7 cellular contexts compared by ENCODE assay signal in the genomic region with DNA sequence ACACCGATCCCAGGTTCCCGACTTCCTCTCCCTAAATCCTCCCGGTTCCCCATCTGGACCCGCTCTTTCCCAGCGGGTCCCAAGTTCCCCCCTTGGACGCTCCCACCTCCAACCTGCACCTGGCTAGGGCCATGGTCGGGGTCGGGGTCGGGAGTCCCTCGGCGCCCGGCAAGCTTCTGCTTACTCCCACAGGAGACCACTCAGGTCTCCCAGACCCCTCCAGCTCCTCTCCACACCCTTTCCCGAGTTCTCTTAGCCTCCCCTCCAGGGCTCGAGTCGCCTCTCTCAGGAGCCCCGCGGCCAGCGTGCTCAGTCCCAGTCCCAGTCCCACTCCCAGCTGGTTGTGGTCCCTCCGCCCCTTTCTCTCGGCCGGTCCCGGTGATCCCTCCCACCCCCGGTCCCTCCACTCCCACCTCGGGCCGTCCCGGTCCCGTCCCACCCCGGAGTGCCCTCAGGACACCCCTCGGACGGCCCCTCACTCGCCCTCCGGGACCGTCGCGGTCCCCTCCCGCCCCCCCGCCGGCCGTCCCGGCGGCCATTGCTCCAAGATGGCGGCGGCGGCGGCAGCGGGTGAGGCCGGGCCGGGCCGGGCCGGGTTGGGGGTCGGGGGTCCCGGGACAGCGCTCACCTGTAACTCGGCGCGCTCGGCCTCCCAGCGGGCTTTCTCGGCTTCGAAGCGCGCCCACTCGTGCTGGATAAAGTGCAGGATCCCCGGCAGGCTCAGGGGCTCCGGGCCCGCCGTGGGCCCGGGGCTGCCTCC. TPM values are rescaled to one million over a fixed set of nuclear protein-coding genes. Genes with fewer than 3 reads are reported as not detected.
DNase-seq lines count a peak whose midpoint lies in the region; ATAC-seq and TF ChIP-seq lines count a peak whose summit lies in the region.

A gene with protein sequence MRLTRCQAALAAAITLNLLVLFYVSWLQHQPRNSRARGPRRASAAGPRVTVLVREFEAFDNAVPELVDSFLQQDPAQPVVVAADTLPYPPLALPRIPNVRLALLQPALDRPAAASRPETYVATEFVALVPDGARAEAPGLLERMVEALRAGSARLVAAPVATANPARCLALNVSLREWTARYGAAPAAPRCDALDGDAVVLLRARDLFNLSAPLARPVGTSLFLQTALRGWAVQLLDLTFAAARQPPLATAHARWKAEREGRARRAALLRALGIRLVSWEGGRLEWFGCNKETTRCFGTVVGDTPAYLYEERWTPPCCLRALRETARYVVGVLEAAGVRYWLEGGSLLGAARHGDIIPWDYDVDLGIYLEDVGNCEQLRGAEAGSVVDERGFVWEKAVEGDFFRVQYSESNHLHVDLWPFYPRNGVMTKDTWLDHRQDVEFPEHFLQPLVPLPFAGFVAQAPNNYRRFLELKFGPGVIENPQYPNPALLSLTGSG (plus strand): TSS at position 537 of the 760 bp plus-strand sequence. CDS start 9,394 bp downstream, outside the sequence.

- H3K27ac Mint-ChIP-seq in activated CD8-positive, alpha-beta T cell treated with anti-CD3 and anti-CD28 coated beads for 36 hours: peak within 1 kb of the TSS; percentile 88
- peak within 1 kb of the TSS; percentile 94 to 98 (median 95) for H3K27ac Mint-ChIP-seq in naive B cell

- H3K9me3 ChIP-seq in transverse colon: no peaks in the 10 kb centered on the region

- TF ChIP-seq EP300 in transverse colon (IDR thresholded peaks at IDR 0.05; ENCODE audit: low read depth): no peak

- ATAC-seq in GM18909 (IDR thresholded peaks at IDR 0.05; ENCODE audit: poor library complexity, unreplicated experiment) (peak; percentile 36), HG03571 (IDR thresholded peaks at IDR 0.05; ENCODE audit: unreplicated experiment) (peak; percentile 42), naive B cell (ENCODE audit: low read depth in 2 of 2) (peak; percentile 48 to 62)
- peak; percentile 60 for ATAC-seq in activated CD8-positive, alpha-beta T cell treated with anti-CD3 and anti-CD28 coated beads for 36 hours

- peak within 1 kb of the TSS; percentile 91 for H3K4me3 Mint-ChIP-seq in activated CD8-positive, alpha-beta T cell treated with anti-CD3 and anti-CD28 coated beads for 36 hours
- peak within 1 kb of the TSS; percentile 87 to 98 (median 91) for H3K4me3 Mint-ChIP-seq in naive B cell

- CTCF ChIA-PET in activated CD8-positive, alpha-beta T cell treated with anti-CD3 and anti-CD28 coated beads for 36 hours (lab: Charles Lee): interaction anchor here (0.6 to 3.5 kb wide), 7 partner anchors 8 to 131 kb away, joined by 3 to 11 read pairs (median 8); no protein-coding TSS in a partner anchor

- intact Hi-C loops in activated CD8-positive, alpha-beta T cell treated with anti-CD3 and anti-CD28 coated beads for 36 hours (cut with micrococcal nuclease): no loop called here
- intact Hi-C loops in transverse colon (cut with DNase I; ENCODE audit: low total_unique reads): loop anchor here (5.0 kb wide), 2 partner anchors 43 to 143 kb away; a partner anchor contains a TSS

- H3K27ac ChIP-seq in transverse colon: peak within 1 kb of the TSS; percentile 88 to 96 (median 94)

- H3K4me1 ChIP-seq in transverse colon: peaks cover 11 to 34% (median 19%) of the 10 kb centered on the region in 4 donors

- no peak for TF ChIP-seq POLR2A in transverse colon (IDR thresholded peaks at IDR 0.05)

- H3K36me3 ChIP-seq in transverse colon: no peaks in the 10 kb centered on the region

- no peaks in the 10 kb centered on the region for H3K27me3 ChIP-seq in transverse colon

- DNase-seq in activated CD8-positive, alpha-beta T cell treated with anti-CD3 and anti-CD28 coated beads for 36 hours: no peak
- DNase-seq in epithelial cell of proximal tubule (ENCODE audit: low read depth) (no peak), naive B cell (peak; percentile 39), transverse colon (no peak), NCI-H2171 treated with DMSO at 0.1 percent for 48 hours (lab: John Stamatoyannopoulos, UW) (no peak)

- WGBS in transverse colon (ENCODE audit: low coverage in 1 of 2), 2 donors: 1% methylated on average over 53 of the region's 68 CpGs; no CpG with 5 or more reads in 1 of the 2 donors

- peaks cover 54% of the 10 kb centered on the region for H3K4me1 Mint-ChIP-seq in activated CD8-positive, alpha-beta T cell treated with anti-CD3 and anti-CD28 coated beads for 36 hours (ENCODE audit: low read depth)
- H3K4me1 Mint-ChIP-seq in naive B cell: peaks cover 52 to 65% (median 64%) of the 10 kb centered on the region in 3 donors

- no peaks in the 10 kb centered on the region for H3K27me3 Mint-ChIP-seq in activated CD8-positive, alpha-beta T cell treated with anti-CD3 and anti-CD28 coated beads for 36 hours
- no peaks in the 10 kb centered on the region for H3K27me3 Mint-ChIP-seq in naive B cell

- TF ChIP-seq CTCF in activated CD8-positive, alpha-beta T cell treated with anti-CD3 and anti-CD28 coated beads for 36 hours (IDR thresholded peaks at IDR 0.05): no peak
- no peak for TF ChIP-seq CTCF in epithelial cell of proximal tubule (conservative IDR thresholded peaks at IDR 0.05; ENCODE audit: low read depth, low read length)
- no peak for TF ChIP-seq CTCF in transverse colon (IDR thresholded peaks at IDR 0.05)

- peaks cover 11% of the 10 kb centered on the region for H3K36me3 Mint-ChIP-seq in activated CD8-positive, alpha-beta T cell treated with anti-CD3 and anti-CD28 coated beads for 36 hours (ENCODE audit: low read depth)
- H3K36me3 Mint-ChIP-seq in naive B cell: no peaks in the 10 kb centered on the region

- no peaks in the 10 kb centered on the region for H3K9me3 Mint-ChIP-seq in activated CD8-positive, alpha-beta T cell treated with anti-CD3 and anti-CD28 coated beads for 36 hours
- no peaks in the 10 kb centered on the region for H3K9me3 Mint-ChIP-seq in naive B cell

- H3K4me3 ChIP-seq in epithelial cell of proximal tubule (ENCODE audit: low read depth, low read length) (peak within 1 kb of the TSS; percentile 83), transverse colon (peak within 1 kb of the TSS; percentile 92 to 100 (median 96))

- in situ Hi-C loops in transverse colon (cut with MboI; ENCODE audit: low pct_ligation_motif_present in 1 of 4, low pct_unique_long_range_greater_than_20kb in 1 of 4, low sequenced_read_pairs in 3 of 4): no loop called here

- POLR2A ChIA-PET in activated CD8-positive, alpha-beta T cell treated with anti-CD3 and anti-CD28 coated beads for 36 hours (lab: Charles Lee): interaction anchor here (0.9 to 2.9 kb wide), 5 partner anchors 12 to 146 kb away, joined by 3 to 13 read pairs (median 4); no protein-coding TSS in a partner anchor

RNA-seq across cellular contexts. Expression of the gene that starts here (rescaled TPM):
- 10 to 100 TPM in 1 of 2 experiments, 1 to 10 TPM in 1; 7.7 to 10.1 TPM for total RNA-seq in activated CD8-positive, alpha-beta T cell treated with anti-CD3 and anti-CD28 coated beads for 36 hours
- total RNA-seq in epithelial cell of proximal tubule: 20.3 and 27.8 TPM in 2 replicates
- polyA plus RNA-seq in naive B cell (ENCODE audit: low read depth in 6 of 6): 10 to 100 TPM in 1 of 6 donors, 1 to 10 TPM in 5; 2.0 to 10.1 (median 6.0) TPM
- 10 to 100 TPM in 3 of 4 donors, 1 to 10 TPM in 1; 9.7 to 16.1 (median 11.8) TPM for total RNA-seq in transverse colon
